9 cellular contexts compared by ENCODE assay signal in genomic region chr1:21509351-21510112, GRCh38. TPM values are rescaled to one million over a fixed set of nuclear protein-coding genes. Genes with fewer than 3 reads are reported as not detected.
DNase-seq lines count a peak whose midpoint lies in the region; ATAC-seq and TF ChIP-seq lines count a peak whose summit lies in the region.
"Had no signal": no experiment of that assay in that cellular context is flagged by ENCODE, and none has a peak within 500 bp of the region (broad histone marks: within the 10 kb centered on the region; RNA-seq: fewer than 3 reads in every experiment).

Gene ALPL (plus strand): TSS chr1:21509423. CDS start chr1:21554082, 44,659 bp downstream.

- peaks cover 31% of the 10 kb centered on the region for H3K27me3 Mint-ChIP-seq in nephron progenitor cell (ENCODE audit: low read depth, poor library complexity)

- peaks cover 21% of the 10 kb centered on the region for H3K4me1 ChIP-seq in BLaER1

- peaks cover 6% of the 10 kb centered on the region; the same call in 1 of the 2 replicates for H4K20me1 ChIP-seq in BLaER1

- H3K4me3 Mint-ChIP-seq in nephron progenitor cell = peak within 1 kb of the TSS; percentile 87

- H3K36me3 Mint-ChIP-seq in nephron progenitor cell (ENCODE audit: low read depth) = no peaks in the 10 kb centered on the region

- H3K27ac Mint-ChIP-seq in nephron progenitor cell = peak within 1 kb of the TSS; percentile 18

- ATAC-seq in GM21723 (IDR thresholded peaks at IDR 0.05; ENCODE audit: unreplicated experiment) = no peak
- ATAC-seq in GM19395 (IDR thresholded peaks at IDR 0.05; ENCODE audit: unreplicated experiment) = no peak

- peaks cover 34% of the 10 kb centered on the region for H3K4me1 Mint-ChIP-seq in nephron progenitor cell

- peak within 1 kb of the TSS; percentile 45 for H3K4me2 ChIP-seq in BLaER1

- no peaks in the 10 kb centered on the region for H3K9me3 Mint-ChIP-seq in nephron progenitor cell

- H3K9me3 ChIP-seq in BLaER1 = no peaks in the 10 kb centered on the region

- no peaks in the 10 kb centered on the region for H3K36me3 ChIP-seq in BLaER1

- H3K9ac ChIP-seq in BLaER1 = no peak within 1 kb of the TSS

- H3K27ac ChIP-seq in BLaER1 (no peak within 1 kb of the TSS), RWPE1 (no peak within 1 kb of the TSS)
- H3K27ac ChIP-seq: HL-60 had no signal

- no peak for DNase-seq in RWPE1 (ENCODE audit: low spot score)
- no peak for DNase-seq in fibroblast of villous mesenchyme (ENCODE audit: low read depth)
- peak; percentile 53 for DNase-seq in nephron progenitor cell
- no peak for DNase-seq in KG1 (lab: John Stamatoyannopoulos, UW)
- DNase-seq in SKM-1 treated with dmso at 0.1 percent for 144 hours (lab: John Stamatoyannopoulos, UW; ENCODE audit: unreplicated experiment) = no peak

- H3K27me3 ChIP-seq in BLaER1 = peaks cover 29% of the 10 kb centered on the region

- POLR2A ChIA-PET in RWPE1 (lab: Yijun Ruan, JAX; ENCODE audit: low non-redundant PET) = no interaction called here

- peak; percentile 10; the same call in 1 of the 2 replicates for TF ChIP-seq CTCF in RWPE1 (conservative IDR thresholded peaks at IDR 0.05; ENCODE audit: low read depth)
- TF ChIP-seq CTCF in fibroblast of villous mesenchyme (IDR thresholded peaks at IDR 0.05; ENCODE audit: insufficient read depth, low read depth, low read length) = no peak
- TF ChIP-seq CTCF in nephron progenitor cell (IDR thresholded peaks at IDR 0.05) = no peak

- CTCF ChIA-PET in RWPE1 (lab: Yijun Ruan, JAX) = interaction anchor here (0.6 to 1.1 kb wide), 7 partner anchors 12 to 1690 kb away, joined by 3 to 6 read pairs (median 4); partner anchors contain the start of gene RAP1GAP

- H3K4me3 ChIP-seq in BLaER1 (no peak within 1 kb of the TSS), fibroblast of villous mesenchyme (ENCODE audit: low read depth, low read length) (peak within 1 kb of the TSS; percentile 30)

RNA-seq across cellular contexts. Expression of gene ALPL, which starts in this region (rescaled TPM):
- total RNA-seq in fibroblast of villous mesenchyme = 1.3 and 1.7 TPM in 2 replicates
